In genomic region chr5:140346348-140347221, GRCh38 we compare ENCODE assay signal across 2 cellular contexts.
A peak's percentile ranks its signal among the peaks of the same experiment; 100 is the strongest.
TF ChIP-seq lines count a peak whose summit lies in the region.

TSS of gene HBEGF (minus strand) at chr5:140346603. CDS start at chr5:140346328, 275 bp downstream.

TF ChIP-seq in HEK293, 187 proteins besides CTCF, POLR2A, EP300 and RAD21 (continued from another document and continues in another):
- TF ChIP-seq ZNF449 (tag by site-specific recombination; IDR thresholded peaks at IDR 0.05) (0 out of 2 replicates have a peak, but pooled peaks have one; percentile 33), ZNF280C (tag by site-specific recombination; IDR thresholded peaks at IDR 0.05) (no peak), ZNF571 (tag by site-specific recombination; IDR thresholded peaks at IDR 0.05) (no peak), ZNF561 (tag by site-specific recombination; IDR thresholded peaks at IDR 0.05; ENCODE audit: borderline replicate concordance) (peak; percentile 76), OSR2 (tag by site-specific recombination; IDR thresholded peaks at IDR 0.05) (no peak), REPIN1 (tag by site-specific recombination; IDR thresholded peaks at IDR 0.05; ENCODE audit: low read depth) (no peak), ZNF169 (tag by site-specific recombination; IDR thresholded peaks at IDR 0.05) (no peak), ZNF707 (tag by site-specific recombination; IDR thresholded peaks at IDR 0.05) (no peak), PRDM1 (tag by site-specific recombination; IDR thresholded peaks at IDR 0.05) (no peak), ZBTB26 (tag by site-specific recombination; optimal IDR thresholded peaks at IDR 0.05) (peak; percentile 92), KLF17 (tag by site-specific recombination; IDR thresholded peaks at IDR 0.05) (peak; percentile 58; the same call in 1 of the 2 replicates), ZNF121 (tag by site-specific recombination; IDR thresholded peaks at IDR 0.05) (no peak), ZNF585B (tag by site-specific recombination; IDR thresholded peaks at IDR 0.05) (no peak), ZNF580 (tag by site-specific recombination; IDR thresholded peaks at IDR 0.05) (no peak), ZBTB8A (tag by site-specific recombination; IDR thresholded peaks at IDR 0.05) (peak; percentile 98), PBX3 (CRISPR knock-in tag; IDR thresholded peaks at IDR 0.05) (0 out of 2 replicates have a peak, but pooled peaks have one; percentile 18)

TF ChIP-seq in K562, 482 proteins besides CTCF, POLR2A, EP300 and RAD21 (continued from another document and continues in another):
- TF ChIP-seq VEZF1 (CRISPR knock-in tag; IDR thresholded peaks at IDR 0.05) (peak; percentile 79), ZNF224 (CRISPR knock-in tag; IDR thresholded peaks at IDR 0.05) (no peak), ETS2 (tag; IDR thresholded peaks at IDR 0.05; ENCODE audit: borderline replicate concordance, poor library complexity, severe bottlenecking) (no peak), PHF8 (IDR thresholded peaks at IDR 0.05; ENCODE audit: borderline replicate concordance, low read length) (peak; percentile 44; the same call in 1 of the 2 replicates), SREBF2 (CRISPR knock-in tag; IDR thresholded peaks at IDR 0.05) (no peak), YBX1 (IDR thresholded peaks at IDR 0.05) (no peak), ZNF778 (CRISPR knock-in tag; IDR thresholded peaks at IDR 0.05) (no peak), HDAC3 (IDR thresholded peaks at IDR 0.05; ENCODE audit: borderline replicate concordance, partially characterized antibody) (no peak), MAFG (tag; conservative IDR thresholded peaks at IDR 0.05) (no peak), SMAD2 (IDR thresholded peaks at IDR 0.05; ENCODE audit: low read depth, low read length) (no peak), ARID2 (IDR thresholded peaks at IDR 0.05) (no peak), ZNF408 (CRISPR knock-in tag; IDR thresholded peaks at IDR 0.05; ENCODE audit: low read depth) (no peak), ZBTB2 (IDR thresholded peaks at IDR 0.05) (no peak), XRCC4 (IDR thresholded peaks at IDR 0.05; ENCODE audit: extremely low read depth, insufficient read depth, insufficient read length) (no peak), ZNF280A (IDR thresholded peaks at IDR 0.05; ENCODE audit: low read depth, partially characterized antibody) (no peak), ZNF134 (CRISPR knock-in tag; conservative IDR thresholded peaks at IDR 0.05) (no peak), FUS (optimal IDR thresholded peaks at IDR 0.05; ENCODE audit: low read depth, low read length) (no peak), EGR1 (conservative IDR thresholded peaks at IDR 0.05) (0 out of 2 replicates have a peak, but pooled peaks have one; percentile 15), NFATC3 (IDR thresholded peaks at IDR 0.05) (peak; percentile 57; the same call in 1 of the 2 replicates), CREM (IDR thresholded peaks at IDR 0.05; ENCODE audit: low read depth) (peak; percentile 49; the same call in 1 of the 2 replicates), PRPF4 (IDR thresholded peaks at IDR 0.05; ENCODE audit: insufficient read depth, low read depth, low read length, poor library complexity, severe bottlenecking) (no peak), ZNF347 (CRISPR knock-in tag; IDR thresholded peaks at IDR 0.05; ENCODE audit: low read depth) (no peak), TFAP4 (CRISPR knock-in tag; IDR thresholded peaks at IDR 0.05; ENCODE audit: borderline replicate concordance) (no peak), CAMTA2 (CRISPR knock-in tag; conservative IDR thresholded peaks at IDR 0.05) (no peak), SRSF9 (IDR thresholded peaks at IDR 0.05; ENCODE audit: borderline replicate concordance, low read depth, low read length) (no peak), UBTF (IDR thresholded peaks at IDR 0.05; ENCODE audit: borderline replicate concordance in 1 of 2, low read depth in 2 of 2, low read length in 2 of 2) (peak; percentile 79 to 95; a peak in 3 of 4 replicates), FOXO4 (CRISPR knock-in tag; IDR thresholded peaks at IDR 0.05) (no peak), EZH2 (IDR thresholded peaks at IDR 0.05; ENCODE audit: borderline replicate concordance, low read depth, low read length) (no peak), POLR2G (IDR thresholded peaks at IDR 0.05; ENCODE audit: low read depth, low read length) (peak; percentile 94), SRSF3 (IDR thresholded peaks at IDR 0.05; ENCODE audit: insufficient read depth, low read length) (no peak), XRCC5 (IDR thresholded peaks at IDR 0.05; ENCODE audit: low read depth, low read length) (peak; percentile 85), PHB (CRISPR knock-in tag; IDR thresholded peaks at IDR 0.05) (no peak), BRD9 (IDR thresholded peaks at IDR 0.05; ENCODE audit: low read depth, partially characterized antibody) (no peak), ZNF639 (CRISPR knock-in tag; conservative IDR thresholded peaks at IDR 0.05 in 1 of 2, IDR thresholded peaks at IDR 0.05 in 1 of 2) (no peak), CBX1 (IDR thresholded peaks at IDR 0.05; ENCODE audit: low read depth) (no peak; the same call in 1 of the 2 replicates), ZNF282 (CRISPR knock-in tag; IDR thresholded peaks at IDR 0.05) (no peak), ARID3B (CRISPR knock-in tag; IDR thresholded peaks at IDR 0.05; ENCODE audit: borderline replicate concordance) (no peak), ZNF354B (CRISPR knock-in tag; IDR thresholded peaks at IDR 0.05) (no peak), ZKSCAN1 (IDR thresholded peaks at IDR 0.05; ENCODE audit: low read depth, low read length) (peak; percentile 16; the same call in 1 of the 2 replicates), RBM25 (IDR thresholded peaks at IDR 0.05; ENCODE audit: low read depth, low read length, severe bottlenecking) (no peak), CBFA2T2 (conservative IDR thresholded peaks at IDR 0.05) (no peak), FOXJ2 (tag; IDR thresholded peaks at IDR 0.05) (no peak), ZNF79 (CRISPR knock-in tag; IDR thresholded peaks at IDR 0.05; ENCODE audit: low read depth) (no peak), PHB2 (IDR thresholded peaks at IDR 0.05; ENCODE audit: low read depth) (no peak), NCOR1 (IDR thresholded peaks at IDR 0.05) (no peak), CHD4 (IDR thresholded peaks at IDR 0.05; ENCODE audit: insufficient read depth, insufficient replicate concordance, low read depth, low read length, poor library complexity, severe bottlenecking) (no peak), ZNF512 (tag; IDR thresholded peaks at IDR 0.05) (no peak), ZNF23 (CRISPR knock-in tag; IDR thresholded peaks at IDR 0.05) (no peak), GABPA (tag; conservative IDR thresholded peaks at IDR 0.05; ENCODE audit: low read depth) (peak; percentile 31; the same call in 1 of the 2 replicates), HIVEP1 (CRISPR knock-in tag; IDR thresholded peaks at IDR 0.05) (no peak), POU5F1 (IDR thresholded peaks at IDR 0.05; ENCODE audit: borderline replicate concordance, low read depth, low read length, partially characterized antibody) (no peak), NR2C2 (CRISPR knock-in tag; IDR thresholded peaks at IDR 0.05) (no peak), NR2C2 (tag; IDR thresholded peaks at IDR 0.05) (no peak; the same call in 1 of the 2 replicates)
